Comparison of ENCODE assay signal across 27 cellular contexts in genomic region chr5:55331321-55331720, GRCh38.
"Had no signal": no experiment of that assay in that cellular context is flagged by ENCODE, and none has a peak within 500 bp of the region (broad histone marks: within the 10 kb centered on the region; RNA-seq: fewer than 3 reads in every experiment).

No MANE protein-coding gene starts in this region.

- H3K4me3 Mint-ChIP-seq: effector memory CD8-positive, alpha-beta T cell; memory B cell; mesothelial cell of epicardium; naive B cell; natural killer cell treated with Interleukin-12 subunit alpha and Interleukin-12 subunit beta and Interleukin-15 and Interleukin-18, amount 100 ng/mL, for 72 hours; neural crest cell had no signal

- H3K9me3 ChIP-seq: gastrocnemius medialis, heart left ventricle, mucosa of descending colon, neutrophil, pancreas, thoracic aorta, tibial nerve, upper lobe of left lung had no signal

- H2AFZ ChIP-seq: hepatocyte had no signal

- H3K9me3 Mint-ChIP-seq: effector memory CD8-positive, alpha-beta T cell; memory B cell; naive B cell; natural killer cell treated with Interleukin-12 subunit alpha and Interleukin-12 subunit beta and Interleukin-15 and Interleukin-18, amount 100 ng/mL, for 72 hours; neural crest cell had no signal

- H3K27ac Mint-ChIP-seq: mesothelial cell of epicardium; natural killer cell treated with Interleukin-12 subunit alpha and Interleukin-12 subunit beta and Interleukin-15 and Interleukin-18, amount 100 ng/mL, for 72 hours had no signal

- H3K4me2 ChIP-seq: hepatocyte, smooth muscle cell had no signal

- H3K4me3 ChIP-seq: gastrocnemius medialis, heart left ventricle, hepatocyte, lung, mucosa of descending colon, pancreas, smooth muscle cell, thoracic aorta, tibial nerve, upper lobe of left lung had no signal

- ATAC-seq: effector memory CD8-positive, alpha-beta T cell; gastrocnemius medialis; heart left ventricle; left lobe of liver; mucosa of descending colon; natural killer cell treated with Interleukin-12 subunit alpha and Interleukin-12 subunit beta and Interleukin-15 and Interleukin-18, amount 100 ng/mL, for 72 hours; pancreas; sciatic nerve had no signal

- H3K36me3 ChIP-seq: thoracic aorta had no signal

- H3K27me3 Mint-ChIP-seq: effector memory CD8-positive, alpha-beta T cell; memory B cell; naive B cell; natural killer cell treated with Interleukin-12 subunit alpha and Interleukin-12 subunit beta and Interleukin-15 and Interleukin-18, amount 100 ng/mL, for 72 hours had no signal

- DNase-seq: cortex of kidney; effector memory CD8-positive, alpha-beta T cell; foreskin fibroblast; gastrocnemius medialis; heart left ventricle; kidney; mucosa of descending colon; naive B cell; pancreas; stimulated activated CD4-positive, alpha-beta T cell treated with anti-CD3 and anti-CD28 coated beads, Interleukin-12 subunit alpha, Interleukin-12 subunit beta, amount 100 ng/mL, for 4 hours; stimulated activated CD4-positive, alpha-beta T cell treated with anti-CD3 and anti-CD28 coated beads, Interleukin-1b, Interleukin-23, amount 100 ng/mL, for 48 hours; stimulated activated CD4-positive, alpha-beta T cell treated with anti-CD3 and anti-CD28 coated beads, Interleukin-4, amount 100 ng/mL, for 1 hour; stimulated activated CD8-positive, alpha-beta memory T cell treated with anti-CD3 and anti-CD28 coated beads, Interleukin-4, amount 100 ng/mL, for 48 hours; stimulated activated naive CD4-positive, alpha-beta T cell treated with Interleukin-2 at 50 U/mL for 16 hours; upper lobe of left lung had no signal

- H3K4me1 ChIP-seq: gastrocnemius medialis, pancreas had no signal

- H3K27me3 ChIP-seq: gastrocnemius medialis, heart left ventricle, hepatocyte, neutrophil, pancreas, tibial nerve, upper lobe of left lung had no signal

- H3K27ac ChIP-seq: gastrocnemius medialis, heart left ventricle, hepatocyte, neutrophil, pancreas, thoracic aorta, tibial nerve, upper lobe of left lung had no signal
